ENCODE assay signal across 9 cellular contexts in genomic region chr15:40338041-40338657, GRCh38. TPM values are rescaled to one million over a fixed set of nuclear protein-coding genes. Genes with fewer than 3 reads are reported as not detected.
DNase-seq lines count a peak whose midpoint lies in the region; TF ChIP-seq lines count a peak whose summit lies in the region.
"Had no signal": no experiment of that assay in that cellular context is flagged by ENCODE, and none has a peak within 500 bp of the region (broad histone marks: within the 10 kb centered on the region; RNA-seq: fewer than 3 reads in every experiment).

No MANE protein-coding gene starts in this region.

- H3K4me3 ChIP-seq in Caco-2 (ENCODE audit: low read depth, low read length) (no peak overlapping the region), HEK293 (ENCODE audit: low read depth, low read length) (no peak overlapping the region), mesendoderm (ENCODE audit: low read length) (no peak overlapping the region)

- H3K4me1 ChIP-seq in Caco-2, result peaks cover 22% of the 10 kb centered on the region
- peaks cover 10% of the 10 kb centered on the region for H3K4me1 ChIP-seq in HEK293 (ENCODE audit: control insufficient read depth, insufficient read depth, low read length)
- H3K4me1 ChIP-seq in mesendoderm (ENCODE audit: control insufficient read depth, low read depth, low read length), result no peaks in the 10 kb centered on the region

- H3K4me2 ChIP-seq in mesendoderm (ENCODE audit: low read length), result no peak overlapping the region

- H4K5ac ChIP-seq in mesendoderm (ENCODE audit: low read length), result no peak overlapping the region

- no TSS peak for BruUV-seq in Caco-2 (replicated peaks; lab: Mats Ljungman, UMichigan)

- TF ChIP-seq CTCF in Caco-2 (IDR thresholded peaks at IDR 0.05; ENCODE audit: insufficient read depth in 1 of 2, low read depth in 1 of 2, low read length in 1 of 2, severe bottlenecking in 1 of 2, unreplicated experiment in 1 of 2), result peak; percentile 91 to 95
- TF ChIP-seq CTCF in HEK293 (tag by site-specific recombination; IDR thresholded peaks at IDR 0.05), result peak; percentile 84

- H3K9me3 ChIP-seq in Caco-2, result no peaks in the 10 kb centered on the region
- H3K9me3 ChIP-seq in HEK293 (ENCODE audit: control insufficient read depth, insufficient read depth, low read depth, low read length), result no peaks in the 10 kb centered on the region

- CTCF ChIA-PET in Caco-2 (lab: Charles Lee), result interaction anchor here (0.6 to 6.1 kb wide), 19 partner anchors 10 to 806 kb away, joined by 3 to 60 read pairs (median 6); partner anchors contain the start of genes INAFM2, IVD, KNSTRN and PLCB2
- CTCF ChIA-PET in HEK293 (lab: Yijun Ruan, JAX), result interaction anchor here (0.7 to 7.1 kb wide), 20 partner anchors 9 to 508 kb away, joined by 3 to 82 read pairs (median 5); partner anchors contain the start of genes INAFM2 and PLCB2

- H3K9ac ChIP-seq in mesendoderm (ENCODE audit: low read length), result no peak overlapping the region

- no peak overlapping the region for H2BK120ac ChIP-seq in mesendoderm (ENCODE audit: low read depth, low read length)

- H3K4me3 Mint-ChIP-seq in Caco-2 (ENCODE audit: unreplicated experiment), result no peak overlapping the region
- no peak overlapping the region for H3K4me3 Mint-ChIP-seq in dendritic cell treated with granulocyte-macrophage colony-stimulating factor and Interleukin-4, amounts not matched to agents 40 ng/mL and 50 ng/mL, for 4 days

- H3K79me2 ChIP-seq in mesendoderm (ENCODE audit: control insufficient read depth, insufficient read depth, low read length), result no peaks in the 10 kb centered on the region

- POLR2A ChIA-PET in Caco-2 (lab: Charles Lee), result interaction anchor here (0.6 kb wide), 2 partner anchors 10 to 56 kb away, joined by 3 to 6 read pairs; no protein-coding TSS in a partner anchor
- POLR2A ChIA-PET in HEK293 (lab: Yijun Ruan, JAX), result interaction anchor here (1.1 to 1.7 kb wide), 3 partner anchors 11 to 15 kb away, joined by 3 to 4 read pairs (median 3); no protein-coding TSS in a partner anchor

- H3K36me3 ChIP-seq in Caco-2 (ENCODE audit: control insufficient read depth, insufficient read depth, low read length) (no peaks in the 10 kb centered on the region), HEK293 (ENCODE audit: control insufficient read depth in 2 of 2, insufficient read depth in 1 of 2, low read length in 2 of 2) (no peaks in the 10 kb centered on the region), mesendoderm (ENCODE audit: control insufficient read depth, insufficient read depth, low read length) (no peaks in the 10 kb centered on the region)

- peak overlapping the region; percentile 75 for H3K56ac ChIP-seq in mesendoderm (ENCODE audit: low read length)

- intact Hi-C loops in Caco-2 (cut with micrococcal nuclease; ENCODE audit: unreplicated experiment), result loop anchor here (1.0 kb wide), 2 partner anchors 17 to 59 kb away; no protein-coding TSS in a partner anchor
- intact Hi-C loops in dendritic cell treated with granulocyte-macrophage colony-stimulating factor and Interleukin-4, amounts not matched to agents 40 ng/mL and 50 ng/mL, for 4 days (cut with micrococcal nuclease), result loop anchor here (2.0 kb wide), 1 partner anchor 59 kb away; no protein-coding TSS in a partner anchor

- H2BK15ac ChIP-seq in mesendoderm (replicated peaks; ENCODE audit: low read depth), result no peak overlapping the region

- H2BK5ac ChIP-seq in mesendoderm (ENCODE audit: low read length), result no peak overlapping the region

- peaks cover 26% of the 10 kb centered on the region for H3K4me1 Mint-ChIP-seq in Caco-2 (ENCODE audit: low read depth, unreplicated experiment)
- peaks cover 90% of the 10 kb centered on the region for H3K4me1 Mint-ChIP-seq in dendritic cell treated with granulocyte-macrophage colony-stimulating factor and Interleukin-4, amounts not matched to agents 40 ng/mL and 50 ng/mL, for 4 days (ENCODE audit: low read depth)

- no peaks in the 10 kb centered on the region for H3K79me1 ChIP-seq in mesendoderm (ENCODE audit: low read length)

- H3K4ac ChIP-seq in mesendoderm (ENCODE audit: low read depth, low read length), result no peak overlapping the region

- H3K36me3 Mint-ChIP-seq in Caco-2 (ENCODE audit: insufficient read depth, unreplicated experiment), result no peaks in the 10 kb centered on the region
- peaks cover 16% of the 10 kb centered on the region for H3K36me3 Mint-ChIP-seq in dendritic cell treated with granulocyte-macrophage colony-stimulating factor and Interleukin-4, amounts not matched to agents 40 ng/mL and 50 ng/mL, for 4 days (ENCODE audit: low read depth)

- DNase-seq in Caco-2, result peak; percentile 84 to 87
- DNase-seq in NCI-H510A treated with DMSO at 0.1 percent for 48 hours (lab: John Stamatoyannopoulos, UW), result peak; percentile 44
- DNase-seq in activated CD4-positive, alpha-beta T cell treated with anti-CD3 and anti-CD28 coated beads, Interleukin-2, amount 50 U/mL, for 1 hour, result peak; percentile 75
- peak; percentile 91 for DNase-seq in mesendoderm
- peak; percentile 47 to 50 for DNase-seq in stimulated activated CD8-positive, alpha-beta memory T cell treated with anti-CD3 and anti-CD28 coated beads, Interleukin-15, amount 100 ng/mL, for 4 hours (ENCODE audit: low read depth in 2 of 2)
- no peak for DNase-seq in dedifferentiated amniotic fluid mesenchymal stem cell (ENCODE audit: extremely low spot score)

- H3K9me3 Mint-ChIP-seq in Caco-2 (ENCODE audit: unreplicated experiment), result no peaks in the 10 kb centered on the region
- no peaks in the 10 kb centered on the region for H3K9me3 Mint-ChIP-seq in dendritic cell treated with granulocyte-macrophage colony-stimulating factor and Interleukin-4, amounts not matched to agents 40 ng/mL and 50 ng/mL, for 4 days

- H3K27me3 ChIP-seq in Caco-2 (replicated peaks; ENCODE audit: control insufficient read depth, insufficient read depth, low read length) (no peaks in the 10 kb centered on the region), mesendoderm (ENCODE audit: insufficient read depth, low read length, poor library complexity) (no peaks in the 10 kb centered on the region)

- no peak overlapping the region for H4K8ac ChIP-seq in mesendoderm (ENCODE audit: low read depth, low read length)

- WGBS in mesendoderm (ENCODE audit: extremely low coverage, insufficient coverage, low lambda C conversion rate), result no CpG with 5 or more reads among the region's 11 CpGs

- H3K27ac ChIP-seq in HEK293 (ENCODE audit: extremely low read depth, low read depth, low read length), result no peak overlapping the region
- H3K27ac ChIP-seq in mesendoderm (ENCODE audit: low read depth, low read length), result no peak overlapping the region

- no peak overlapping the region for H3K27ac Mint-ChIP-seq in Caco-2 (ENCODE audit: unreplicated experiment)
- peak overlapping the region; percentile 100 for H3K27ac Mint-ChIP-seq in dendritic cell treated with granulocyte-macrophage colony-stimulating factor and Interleukin-4, amounts not matched to agents 40 ng/mL and 50 ng/mL, for 4 days

- H3K23ac ChIP-seq in mesendoderm (ENCODE audit: low read length), result no peak overlapping the region

- H3K18ac ChIP-seq in mesendoderm (ENCODE audit: low read length), result no peak overlapping the region

- no peak overlapping the region for H2AK5ac ChIP-seq in mesendoderm (ENCODE audit: low read length)

- no peaks in the 10 kb centered on the region for H3K27me3 Mint-ChIP-seq in Caco-2 (ENCODE audit: insufficient read depth, unreplicated experiment)
- H3K27me3 Mint-ChIP-seq in dendritic cell treated with granulocyte-macrophage colony-stimulating factor and Interleukin-4, amounts not matched to agents 40 ng/mL and 50 ng/mL, for 4 days, result no peaks in the 10 kb centered on the region

TF ChIP-seq in HEK293, 187 proteins besides CTCF, POLR2A, EP300 and RAD21 (continues in another document):
- TF ChIP-seq ZBTB17 (tag by site-specific recombination; IDR thresholded peaks at IDR 0.05) (peak; percentile 27; the same call in 1 of the 2 replicates), HOXA7 (CRISPR knock-in tag; IDR thresholded peaks at IDR 0.05; ENCODE audit: borderline replicate concordance) (no peak), ZBTB26 (tag by site-specific recombination; optimal IDR thresholded peaks at IDR 0.05) (no peak), SP3 (tag by site-specific recombination; IDR thresholded peaks at IDR 0.05) (peak; percentile 17; the same call in 1 of the 2 replicates), ZNF654 (tag by site-specific recombination; IDR thresholded peaks at IDR 0.05; ENCODE audit: low read depth) (peak; percentile 60), ZNF585B (tag by site-specific recombination; IDR thresholded peaks at IDR 0.05) (no peak), ZNF549 (tag by site-specific recombination; IDR thresholded peaks at IDR 0.05) (no peak), ZNF433 (tag by site-specific recombination; IDR thresholded peaks at IDR 0.05; ENCODE audit: low read depth) (no peak), YY1 (tag by site-specific recombination; IDR thresholded peaks at IDR 0.05) (no peak), ZNF169 (tag by site-specific recombination; IDR thresholded peaks at IDR 0.05) (no peak)

RNA-seq across cellular contexts. Expression of gene CCDC9B, which starts 2.6 kb away (rescaled TPM):
- total RNA-seq in Caco-2 (2022), result 0.86 and 0.95 TPM in 2 replicates
- 0.44 TPM for polyA plus RNA-seq in mesendoderm (2013, experiment 1 of 2)
- 0.29 TPM for polyA plus RNA-seq in mesendoderm (2013, experiment 2 of 2)

RNA-seq across cellular contexts. Expression of gene PHGR1, which starts 12.7 kb away (rescaled TPM):
- total RNA-seq in Caco-2 (2022), result 67.9 and 103 TPM in 2 replicates
- not detected for polyA plus RNA-seq in mesendoderm (2013, experiment 1 of 2)
- not detected for polyA plus RNA-seq in mesendoderm (2013, experiment 2 of 2)
- total RNA-seq: T-helper 2 cell treated with Interferon-gamma antibody and Interleukin-4, amounts not matched to agents 100 ng/mL and 5 ng/mL, for 36 hours had no signal

RNA-seq across cellular contexts. Expression of gene INAFM2, which starts 14.7 kb away (rescaled TPM):
- 13.4 and 15.4 TPM in 2 replicates for total RNA-seq in Caco-2 (2022)
- 17.9 TPM for polyA plus RNA-seq in mesendoderm (2013, experiment 1 of 2)
- 17.4 TPM for polyA plus RNA-seq in mesendoderm (2013, experiment 2 of 2)

RNA-seq across cellular contexts. Expression of gene DISP2, which starts 19.9 kb away (rescaled TPM):
- total RNA-seq in Caco-2 (2022), result 4.6 and 6.3 TPM in 2 replicates
- polyA plus RNA-seq in mesendoderm (2013, experiment 1 of 2), result 1.6 TPM
- polyA plus RNA-seq in mesendoderm (2013, experiment 2 of 2), result 1.1 TPM

RNA-seq across cellular contexts. Expression of gene PLCB2, which starts 30.4 kb away (rescaled TPM):
- total RNA-seq in Caco-2 (2022), result 4.0 and 4.7 TPM in 2 replicates
- polyA plus RNA-seq in mesendoderm (2013, experiment 1 of 2), result 7.6 TPM
- 7.0 TPM for polyA plus RNA-seq in mesendoderm (2013, experiment 2 of 2)
